ENCODE assay signal across 14 cellular contexts in the genomic region with DNA sequence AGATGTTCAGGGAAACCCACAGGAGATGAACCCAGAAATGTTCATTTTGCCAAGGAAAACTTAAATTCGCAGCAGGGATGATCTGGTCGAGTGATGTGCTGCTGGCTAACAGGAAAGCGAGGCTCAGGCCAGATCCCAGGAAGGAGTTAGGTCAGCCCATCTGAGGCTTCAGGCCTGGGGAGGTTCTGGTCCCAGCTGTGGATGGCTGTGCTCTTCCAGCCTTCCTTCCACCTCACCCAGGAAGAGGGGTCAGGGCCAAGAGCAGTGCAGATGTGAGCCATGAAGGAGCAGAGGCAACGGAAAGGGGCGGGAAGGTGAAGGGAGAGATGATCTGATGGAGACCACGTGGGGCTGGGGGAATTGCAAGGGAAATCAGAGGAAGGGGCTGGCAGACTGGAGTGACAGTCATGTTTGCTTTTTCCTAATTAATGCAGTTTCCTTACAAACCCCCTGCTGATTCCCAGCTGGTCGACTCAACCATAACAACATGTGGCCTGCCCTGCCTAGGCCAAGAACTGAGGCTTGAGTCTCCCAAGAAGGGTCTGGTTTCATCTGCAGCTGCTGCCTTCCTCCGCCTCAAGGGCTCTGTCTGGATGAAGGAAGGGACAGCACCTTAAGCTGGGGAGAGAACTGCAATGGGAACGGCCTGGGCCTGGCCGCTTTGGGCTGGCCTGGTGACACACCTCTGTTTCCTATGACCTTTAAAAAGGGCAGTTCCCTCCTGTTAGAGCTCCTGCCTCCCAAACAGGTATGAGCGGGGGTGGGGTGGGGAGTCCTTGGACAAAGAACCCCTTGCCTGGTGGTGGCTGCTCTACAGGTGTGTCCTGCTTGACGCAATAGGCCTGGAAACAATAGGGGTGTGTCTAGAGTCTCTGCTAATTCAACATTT. TPM values are rescaled to one million over a fixed set of nuclear protein-coding genes. Genes with fewer than 3 reads are reported as not detected.
A peak's percentile ranks its signal among the peaks of the same experiment; 100 is the strongest.
DNase-seq lines count a peak whose midpoint lies in the region; ATAC-seq and TF ChIP-seq lines count a peak whose summit lies in the region.
"Had no signal": no experiment of that assay in that cellular context is flagged by ENCODE, and none has a peak within 500 bp of the region (broad histone marks: within the 10 kb centered on the region; RNA-seq: fewer than 3 reads in every experiment).

No MANE protein-coding gene starts in this region.

- H3K9me3 Mint-ChIP-seq in stimulated activated memory B cell treated with anti-CD40 and anti-IgM and Interleukin-4, amounts not matched to agents 10 μg/mL and 1 μg/mL and 100 μg/mL, for 72 hours: no peaks in the 10 kb centered on the region
- H3K9me3 Mint-ChIP-seq: activated CD4-positive, alpha-beta T cell treated with anti-CD3 and anti-CD28 coated beads, Interleukin-2, amount 10 ng/mL, durations not matched to agents 24 days and 14 days; activated naive CD4-positive, alpha-beta T cell treated with anti-CD3 and anti-CD28 coated beads, Interleukin-2, amount 50 U/mL, for 72 hours had no signal

- H3K4me1 ChIP-seq in Peyer's patch (peaks cover 0 to 28% (median 0%) of the 10 kb centered on the region in 4 donors), thyroid gland (peaks cover 33 to 39% of the 10 kb centered on the region in 2 donors)

- H3K27me3 Mint-ChIP-seq in stimulated activated memory B cell treated with anti-CD40 and anti-IgM and Interleukin-4, amounts not matched to agents 10 μg/mL and 1 μg/mL and 100 μg/mL, for 72 hours: no peaks in the 10 kb centered on the region

- intact Hi-C loops in thyroid gland (cut with DNase I): no loop called here

- whole genome bisulfite sequencing in thyroid gland, 2 donors: 80 to 82% methylated on average over 12 of the region's 12 CpGs

- H3K4me3 ChIP-seq in Peyer's patch: no peak overlapping the region
- no peak overlapping the region for H3K4me3 ChIP-seq in thyroid gland (replicated peaks in 1 of 3)
- H3K4me3 ChIP-seq: A549, GM23248, SJSA1 had no signal

- in situ Hi-C loops in GM13977 (cut with MboI; ENCODE audit: low pct_unique_long_range_greater_than_20kb, low sequenced_read_pairs, unreplicated experiment): no loop called here

- no peaks in the 10 kb centered on the region for H3K4me1 Mint-ChIP-seq in stimulated activated memory B cell treated with anti-CD40 and anti-IgM and Interleukin-4, amounts not matched to agents 10 μg/mL and 1 μg/mL and 100 μg/mL, for 72 hours
- H3K4me1 Mint-ChIP-seq: activated CD4-positive, alpha-beta T cell treated with anti-CD3 and anti-CD28 coated beads, Interleukin-2, amount 10 ng/mL, durations not matched to agents 24 days and 14 days had no signal

- ATAC-seq in stimulated activated memory B cell treated with anti-CD40 and anti-IgM and Interleukin-4, amounts not matched to agents 10 μg/mL and 1 μg/mL and 100 μg/mL, for 72 hours: no peak
- no peak for ATAC-seq in HG02623 (IDR thresholded peaks at IDR 0.05; ENCODE audit: unreplicated experiment)
- ATAC-seq: A549 had no signal

- H3K27ac Mint-ChIP-seq in stimulated activated memory B cell treated with anti-CD40 and anti-IgM and Interleukin-4, amounts not matched to agents 10 μg/mL and 1 μg/mL and 100 μg/mL, for 72 hours: no peak overlapping the region
- H3K27ac Mint-ChIP-seq: activated CD4-positive, alpha-beta T cell treated with anti-CD3 and anti-CD28 coated beads, Interleukin-2, amount 10 ng/mL, durations not matched to agents 24 days and 14 days; activated naive CD4-positive, alpha-beta T cell treated with anti-CD3 and anti-CD28 coated beads, Interleukin-2, amount 50 U/mL, for 72 hours had no signal

- TF ChIP-seq POLR2A in Peyer's patch (IDR thresholded peaks at IDR 0.05) (no peak), thyroid gland (IDR thresholded peaks at IDR 0.05) (no peak)

- DNase-seq in NCI-H2029 (lab: John Stamatoyannopoulos, UW) (peak; percentile 90), NCI-H2029 treated with DMSO at 0.1 percent for 48 hours (lab: John Stamatoyannopoulos, UW) (no peak), Peyer's patch (peak in 2 of 3 donors; percentile 75 to 77), left kidney (ENCODE audit: low read depth, low spot score) (peak; percentile 58), thyroid gland (peak; percentile 15 to 24), GM13977 (ENCODE audit: low spot score) (no peak)
- DNase-seq: activated CD4-positive, alpha-beta T cell treated with anti-CD3 and anti-CD28 coated beads, Interleukin-2, amount 10 ng/mL, durations not matched to agents 24 days and 14 days; GM23248; NCI-H1105 had no signal

- TF ChIP-seq CTCF in Peyer's patch (IDR thresholded peaks at IDR 0.05) (no peak), thyroid gland (IDR thresholded peaks at IDR 0.05) (no peak), GM13977 (IDR thresholded peaks at IDR 0.05; ENCODE audit: extremely low read depth, insufficient read depth, missing control alignments) (no peak)

- no peak overlapping the region for H3K4me3 Mint-ChIP-seq in stimulated activated memory B cell treated with anti-CD40 and anti-IgM and Interleukin-4, amounts not matched to agents 10 μg/mL and 1 μg/mL and 100 μg/mL, for 72 hours
- H3K4me3 Mint-ChIP-seq: activated CD4-positive, alpha-beta T cell treated with anti-CD3 and anti-CD28 coated beads, Interleukin-2, amount 10 ng/mL, durations not matched to agents 24 days and 14 days had no signal

- no peaks in the 10 kb centered on the region for H3K36me3 Mint-ChIP-seq in stimulated activated memory B cell treated with anti-CD40 and anti-IgM and Interleukin-4, amounts not matched to agents 10 μg/mL and 1 μg/mL and 100 μg/mL, for 72 hours
- H3K36me3 Mint-ChIP-seq: activated naive CD4-positive, alpha-beta T cell treated with anti-CD3 and anti-CD28 coated beads, Interleukin-2, amount 50 U/mL, for 72 hours had no signal

- H3K9me3 ChIP-seq in Peyer's patch (no peaks in the 10 kb centered on the region), thyroid gland (no peaks in the 10 kb centered on the region)
- H3K9me3 ChIP-seq: A549, SJSA1 had no signal

- H3K27me3 ChIP-seq in Peyer's patch (no peaks in the 10 kb centered on the region), thyroid gland (no peaks in the 10 kb centered on the region)
- H3K27me3 ChIP-seq: SJSA1 had no signal

- H3K27ac ChIP-seq in Peyer's patch: peak overlapping the region in 3 of 4 donors; percentile 12 to 75 (median 58)
- H3K27ac ChIP-seq in thyroid gland: peak overlapping the region in 2 of 3 donors; percentile 71 to 95
- H3K27ac ChIP-seq: A549, GM23248, SJSA1 had no signal

- H3K36me3 ChIP-seq in Peyer's patch (no peaks in the 10 kb centered on the region), thyroid gland (no peaks in the 10 kb centered on the region)
- H3K36me3 ChIP-seq: SJSA1 had no signal

RNA-seq across cellular contexts. Expression of a gene that starts 7.7 kb away (rescaled TPM):
- 10 to 100 TPM; 41.1 to 64.4 (median 52.4) TPM for total RNA-seq in Peyer's patch
- total RNA-seq in thyroid gland: 10 to 100 TPM; 26.3 to 61.1 (median 45.1) TPM

RNA-seq across cellular contexts. Expression of a gene that starts 50.5 kb away (rescaled TPM):
- 1 to 10 TPM in 1 of 4 donors, not detected in 3; 1.7 TPM for total RNA-seq in Peyer's patch
- under 1 TPM in 1 of 4 donors, not detected in 3; 0.13 TPM for total RNA-seq in thyroid gland
- total RNA-seq: activated CD4-positive, alpha-beta T cell treated with anti-CD3 and anti-CD28 coated beads, Interleukin-2, amount 10 ng/mL, durations not matched to agents 24 days and 14 days; SJSA1 had no signal

RNA-seq across cellular contexts. Expression of a gene that starts 59.7 kb away (rescaled TPM):
- 10 to 100 TPM; 32.2 to 72.0 (median 58.0) TPM for total RNA-seq in Peyer's patch
- total RNA-seq in thyroid gland: 10 to 100 TPM; 15.9 to 54.8 (median 20.4) TPM

Comparison
In these comparisons a context has a peak if more than half of its experiments do, and no peak if none do; other contexts are left out.
1. DNase-seq: peak in NCI-H2029 (single experiment), Peyer's patch (2 of 3), left kidney (single experiment) and thyroid gland (2 of 2); none in NCI-H2029 treated with DMSO at 0.1 percent for 48 hours (single experiment) and GM13977 (single experiment).